In the genomic region with DNA sequence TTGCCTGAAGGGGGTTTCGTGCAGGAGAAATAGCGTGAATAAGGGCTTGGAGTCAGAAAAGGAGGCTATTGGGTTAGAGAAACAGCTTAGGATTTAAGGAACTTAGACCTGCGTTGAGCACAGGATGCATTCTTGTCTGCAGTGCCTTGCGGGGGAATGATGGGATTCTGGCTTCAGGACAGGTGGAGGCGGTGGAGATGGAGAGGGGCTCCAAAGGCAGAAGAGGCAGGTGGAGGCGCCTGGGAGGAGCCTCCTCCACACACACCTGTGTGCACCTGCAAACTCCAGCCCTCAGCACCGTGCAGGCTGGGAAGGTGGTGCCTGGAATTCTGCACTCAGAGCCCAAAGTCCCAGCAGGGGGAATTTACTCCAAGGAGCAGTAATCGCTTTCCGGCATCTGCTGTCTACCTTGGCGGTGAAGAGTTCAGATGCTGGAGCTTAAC, we compare ENCODE assay signal across 8 cellular contexts. TPM values are rescaled to one million over a fixed set of nuclear protein-coding genes. Genes with fewer than 3 reads are reported as not detected.
DNase-seq lines count a peak whose midpoint lies in the region; ATAC-seq and TF ChIP-seq lines count a peak whose summit lies in the region.

No MANE protein-coding gene starts in this region.

- no peak overlapping the region for H3K27ac Mint-ChIP-seq in activated naive CD4-positive, alpha-beta T cell treated with anti-CD3 and anti-CD28 coated beads, Interleukin-2, amount 50 U/mL, for 24 hours
- H3K27ac Mint-ChIP-seq in activated naive CD4-positive, alpha-beta T cell treated with anti-CD3 and anti-CD28 coated beads for 36 hours, result no peak overlapping the region
- no peak overlapping the region for H3K27ac Mint-ChIP-seq in T-cell

- ATAC-seq in T-cell (replicated peaks in 1 of 4) (no peak), thoracic aorta (ENCODE audit: insufficient number of reproducible peaks, low FRiP score, low read depth) (no peak), HG03196 (IDR thresholded peaks at IDR 0.05; ENCODE audit: unreplicated experiment) (no peak)

- intact Hi-C loops in activated naive CD4-positive, alpha-beta T cell treated with anti-CD3 and anti-CD28 coated beads for 36 hours (cut with micrococcal nuclease), result loop anchor here (1.0 to 5.0 kb wide), 2 partner anchors 37 to 111 kb away; partner anchors contain the start of gene RFC2

- H3K36me3 Mint-ChIP-seq in activated naive CD4-positive, alpha-beta T cell treated with anti-CD3 and anti-CD28 coated beads, Interleukin-2, amount 50 U/mL, for 24 hours, result no peaks in the 10 kb centered on the region
- H3K36me3 Mint-ChIP-seq in activated naive CD4-positive, alpha-beta T cell treated with anti-CD3 and anti-CD28 coated beads for 36 hours (ENCODE audit: low read depth), result no peaks in the 10 kb centered on the region
- no peaks in the 10 kb centered on the region for H3K36me3 Mint-ChIP-seq in T-cell

- DNase-seq in activated naive CD4-positive, alpha-beta T cell treated with anti-CD3 and anti-CD28 coated beads for 36 hours, result no peak
- DNase-seq in T-cell (no peak), thoracic aorta (ENCODE audit: low spot score) (no peak), OCI-M2 (lab: John Stamatoyannopoulos, UW; ENCODE audit: unreplicated experiment) (no peak)
- no peak for DNase-seq in stimulated activated CD4-positive, alpha-beta T cell treated with anti-CD3 and anti-CD28 coated beads, Interleukin-15, amount 100 ng/mL, for 24 hours

- H3K9ac ChIP-seq in iPS-15b (ENCODE audit: low read depth, low read length), result no peak overlapping the region

- no peaks in the 10 kb centered on the region for H3K9me3 Mint-ChIP-seq in activated naive CD4-positive, alpha-beta T cell treated with anti-CD3 and anti-CD28 coated beads, Interleukin-2, amount 50 U/mL, for 24 hours
- no peaks in the 10 kb centered on the region for H3K9me3 Mint-ChIP-seq in activated naive CD4-positive, alpha-beta T cell treated with anti-CD3 and anti-CD28 coated beads for 36 hours
- H3K9me3 Mint-ChIP-seq in T-cell, result no peaks in the 10 kb centered on the region

- no peak for TF ChIP-seq CTCF in thoracic aorta (IDR thresholded peaks at IDR 0.05)

- H3K36me3 ChIP-seq in iPS-15b (ENCODE audit: control insufficient read depth, insufficient read depth, low read length), result no peaks in the 10 kb centered on the region
- H3K36me3 ChIP-seq in thoracic aorta, result no peaks in the 10 kb centered on the region

- H3K9me3 ChIP-seq in iPS-15b (ENCODE audit: control insufficient read depth, insufficient read depth, low read length) (no peaks in the 10 kb centered on the region), thoracic aorta (no peaks in the 10 kb centered on the region)

- H3K4me3 Mint-ChIP-seq in activated naive CD4-positive, alpha-beta T cell treated with anti-CD3 and anti-CD28 coated beads, Interleukin-2, amount 50 U/mL, for 24 hours, result peak overlapping the region; percentile 62
- no peak overlapping the region for H3K4me3 Mint-ChIP-seq in activated naive CD4-positive, alpha-beta T cell treated with anti-CD3 and anti-CD28 coated beads for 36 hours
- H3K4me3 Mint-ChIP-seq in T-cell, result peak overlapping the region; percentile 65 to 67 (median 65)

- H3K4me3 ChIP-seq in iPS-15b (ENCODE audit: low read depth, low read length) (peak overlapping the region; percentile 80), thoracic aorta (peak overlapping the region; percentile 94)

- H3K4me1 ChIP-seq in iPS-15b (ENCODE audit: control insufficient read depth, insufficient read depth, low read length), result peaks cover 14% of the 10 kb centered on the region
- peaks cover 13 to 58% of the 10 kb centered on the region in 2 donors for H3K4me1 ChIP-seq in thoracic aorta (ENCODE audit: control insufficient read depth in 1 of 2, low read depth in 2 of 2)

- H3K27ac ChIP-seq in thoracic aorta, result peak overlapping the region; percentile 12 to 75

- POLR2A ChIA-PET in T-cell (lab: Charles Lee), result no interaction called here

- H3K4me1 Mint-ChIP-seq in activated naive CD4-positive, alpha-beta T cell treated with anti-CD3 and anti-CD28 coated beads, Interleukin-2, amount 50 U/mL, for 24 hours, result peaks cover 13% of the 10 kb centered on the region
- peaks cover 11% of the 10 kb centered on the region for H3K4me1 Mint-ChIP-seq in activated naive CD4-positive, alpha-beta T cell treated with anti-CD3 and anti-CD28 coated beads for 36 hours (ENCODE audit: low read depth)
- H3K4me1 Mint-ChIP-seq in T-cell, result peaks cover 17 to 26% (median 20%) of the 10 kb centered on the region in 3 donors

- no peaks in the 10 kb centered on the region for H3K27me3 ChIP-seq in iPS-15b (ENCODE audit: control insufficient read depth, insufficient read depth, low read length)
- no peaks in the 10 kb centered on the region for H3K27me3 ChIP-seq in thoracic aorta (replicated peaks; ENCODE audit: insufficient read depth)

- no peaks in the 10 kb centered on the region for H3K27me3 Mint-ChIP-seq in activated naive CD4-positive, alpha-beta T cell treated with anti-CD3 and anti-CD28 coated beads, Interleukin-2, amount 50 U/mL, for 24 hours
- H3K27me3 Mint-ChIP-seq in activated naive CD4-positive, alpha-beta T cell treated with anti-CD3 and anti-CD28 coated beads for 36 hours (ENCODE audit: low read depth), result peaks cover 12% of the 10 kb centered on the region
- peaks cover 0 to 3% of the 10 kb centered on the region in 2 donors for H3K27me3 Mint-ChIP-seq in T-cell

- CTCF ChIA-PET in activated naive CD4-positive, alpha-beta T cell treated with anti-CD3 and anti-CD28 coated beads for 36 hours (lab: Charles Lee), result interaction anchor here (1.4 kb wide), 1 partner anchor 110 kb away, joined by 6 read pairs; no protein-coding TSS in a partner anchor
- CTCF ChIA-PET in T-cell (lab: Charles Lee), result no interaction called here

RNA-seq across cellular contexts. Expression of gene CLIP2, which starts 1.8 kb away (rescaled TPM):
- 1 to 10 TPM; 1.2 to 1.6 TPM for total RNA-seq in activated naive CD4-positive, alpha-beta T cell treated with anti-CD3 and anti-CD28 coated beads for 36 hours
- total RNA-seq in T-cell (1 to 10 TPM; 3.1 to 8.5 (median 6.3) TPM), thoracic aorta (10 to 100 TPM; 50.7 to 52.9 TPM)

RNA-seq across cellular contexts. Expression of gene RFC2, which starts 36.8 kb away (rescaled TPM):
- 10 to 100 TPM; 91.5 to 96.0 TPM for total RNA-seq in activated naive CD4-positive, alpha-beta T cell treated with anti-CD3 and anti-CD28 coated beads for 36 hours
- 10 to 100 TPM; 13.3 to 17.6 (median 14.8) TPM for total RNA-seq in T-cell
- 10 to 100 TPM in 1 of 2 donors, 1 to 10 TPM in 1; 9.5 to 15.2 TPM for total RNA-seq in thoracic aorta

Comparison
In these comparisons a context has a peak if more than half of its experiments do, and no peak if none do; other contexts are left out.
1. RNA of gene CLIP2, which starts 1.8 kb away (total RNA-seq): 50.7 to 52.9 TPM in thoracic aorta; 3.1 to 8.5 TPM in T-cell and 1.2 to 1.6 TPM in activated naive CD4-positive, alpha-beta T cell treated with anti-CD3 and anti-CD28 coated beads for 36 hours; every median in the first group is over 4 times any median in the second.
2. RNA of gene RFC2, which starts 36.8 kb away (total RNA-seq): 91.5 to 96.0 TPM in activated naive CD4-positive, alpha-beta T cell treated with anti-CD3 and anti-CD28 coated beads for 36 hours; 9.5 to 15.2 TPM in thoracic aorta and 13.3 to 17.6 TPM in T-cell; every median in the first group is over 4 times any median in the second.